Comparison of ENCODE assay signal across 12 cellular contexts in genomic region chr4:6563935-6564645, GRCh38. TPM values are rescaled to one million over a fixed set of nuclear protein-coding genes. Genes with fewer than 3 reads are reported as not detected.
DNase-seq lines count a peak whose midpoint lies in the region; ATAC-seq, FAIRE-seq and TF ChIP-seq lines count a peak whose summit lies in the region.
"Had no signal": no experiment of that assay in that cellular context is flagged by ENCODE, and none has a peak within 500 bp of the region (broad histone marks: within the 10 kb centered on the region; RNA-seq: fewer than 3 reads in every experiment).

No MANE protein-coding gene starts in this region.

- no peak for TF ChIP-seq CTCF in right atrium auricular region (IDR thresholded peaks at IDR 0.05)
- no peak for TF ChIP-seq CTCF in bronchial epithelial cell (IDR thresholded peaks at IDR 0.05; ENCODE audit: insufficient read depth, low read length, severe bottlenecking)
- no peak for TF ChIP-seq CTCF in keratinocyte (optimal IDR thresholded peaks at IDR 0.05 in 1 of 3, IDR thresholded peaks at IDR 0.05 in 1 of 3, conservative IDR thresholded peaks at IDR 0.05 in 1 of 3; ENCODE audit: extremely low read depth in 1 of 3, insufficient read depth in 2 of 3, low read length in 3 of 3)
- TF ChIP-seq CTCF in upper lobe of left lung (IDR thresholded peaks at IDR 0.05), result no peak

- no peak for FAIRE-seq in bronchial epithelial cell (lab: Jason Lieb, UNC)
- FAIRE-seq in keratinocyte (lab: Jason Lieb, UNC), result no peak

- no peaks in the 10 kb centered on the region for H3K9me1 ChIP-seq in keratinocyte (ENCODE audit: control insufficient read depth, extremely low read depth, insufficient read depth, low read length)

- no peak for TF ChIP-seq POLR2A in upper lobe of left lung (IDR thresholded peaks at IDR 0.05)

- peaks cover 0 to 6% of the 10 kb centered on the region in 2 donors for H3K27me3 ChIP-seq in right atrium auricular region
- H3K27me3 ChIP-seq in bronchial epithelial cell (ENCODE audit: control insufficient read depth, insufficient read depth, low read length), result peaks cover 4% of the 10 kb centered on the region
- H3K27me3 ChIP-seq in keratinocyte (ENCODE audit: control insufficient read depth, extremely low read depth, insufficient read depth, low read length), result peaks cover 47% of the 10 kb centered on the region
- H3K27me3 ChIP-seq in upper lobe of left lung, result peaks cover 0 to 33% (median 23%) of the 10 kb centered on the region in 4 donors
- H3K27me3 ChIP-seq: BLaER1 had no signal

- H2AFZ ChIP-seq in keratinocyte (ENCODE audit: control insufficient read depth, low read length), result no peak overlapping the region

- intact Hi-C loops in Right ventricle myocardium inferior (cut with DNase I), result no loop called here

- peak; percentile 56 for DNase-seq in Right ventricle myocardium inferior (ENCODE audit: missing footprints)
- no peak for DNase-seq in right atrium auricular region (ENCODE audit: low spot score)
- DNase-seq in bronchial epithelial cell (ENCODE audit: low read depth), result no peak
- DNase-seq in keratinocyte (ENCODE audit: low read depth, low spot score), result no peak
- peak in 1 of 2 donors; percentile 86 for DNase-seq in upper lobe of left lung
- no peak for DNase-seq in GOT3 (lab: John Stamatoyannopoulos, UW)
- no peak for DNase-seq in midbrain (lab: John Stamatoyannopoulos, UW)
- DNase-seq: activated naive CD8-positive, alpha-beta T cell treated with anti-CD3 and anti-CD28 coated beads, Interleukin-2, amount 50 U/mL, for 24 hours; GDM1; NCI-H2171 treated with DMSO at 0.1 percent for 48 hours had no signal

- H3K9ac ChIP-seq in keratinocyte (ENCODE audit: control insufficient read depth, extremely low read depth, insufficient read depth, low read length), result no peak overlapping the region
- H3K9ac ChIP-seq: BLaER1 had no signal

- peaks cover 0 to 16% of the 10 kb centered on the region in 2 donors for H3K4me1 ChIP-seq in right atrium auricular region
- peaks cover 28% of the 10 kb centered on the region for H3K4me1 ChIP-seq in keratinocyte (ENCODE audit: control insufficient read depth, extremely low read depth, insufficient read depth, low read length)
- H3K4me1 ChIP-seq in upper lobe of left lung, result peaks cover 13 to 19% (median 16%) of the 10 kb centered on the region in 4 donors

- H3K4me2 ChIP-seq in keratinocyte (ENCODE audit: control insufficient read depth, extremely low read depth, insufficient read depth, low read depth, low read length), result peak overlapping the region; percentile 29
- H3K4me2 ChIP-seq: BLaER1 had no signal

- no peaks in the 10 kb centered on the region for H4K20me1 ChIP-seq in keratinocyte (ENCODE audit: control insufficient read depth, extremely low read depth, insufficient read depth, low read length)
- H4K20me1 ChIP-seq: BLaER1 had no signal

- no peaks in the 10 kb centered on the region for H3K79me2 ChIP-seq in keratinocyte (ENCODE audit: control insufficient read depth, insufficient read depth, low read length)

- TF ChIP-seq EP300 in upper lobe of left lung (IDR thresholded peaks at IDR 0.05), result no peak

- dilution Hi-C loops in keratinocyte (cut with MboI; ENCODE audit: extremely low pct_ligation_motif_present, low sequenced_read_pairs), result no loop called here

- WGBS in upper lobe of left lung, 2 donors, result 10 to 18% methylated on average over 25 to 33 of the region's 66 CpGs

- no peaks in the 10 kb centered on the region for H3K36me3 ChIP-seq in right atrium auricular region
- H3K36me3 ChIP-seq in bronchial epithelial cell (ENCODE audit: control insufficient read depth, insufficient read depth, low read length), result no peaks in the 10 kb centered on the region
- no peaks in the 10 kb centered on the region for H3K36me3 ChIP-seq in keratinocyte (ENCODE audit: control insufficient read depth in 2 of 2, extremely low read depth in 1 of 2, insufficient read depth in 2 of 2, low read length in 2 of 2)
- H3K36me3 ChIP-seq in upper lobe of left lung, result no peaks in the 10 kb centered on the region
- H3K36me3 ChIP-seq: BLaER1 had no signal

- H3K4me3 ChIP-seq in right atrium auricular region (peak overlapping the region in 1 of 2 donors; percentile 42), bronchial epithelial cell (ENCODE audit: low read depth, low read length) (peak overlapping the region; percentile 41), keratinocyte (ENCODE audit: control insufficient read depth in 2 of 3, extremely low read depth in 1 of 3, insufficient read depth in 2 of 3, low read depth in 1 of 3, low read length in 3 of 3) (peak overlapping the region in 1 of 3 experiments; percentile 23), upper lobe of left lung (peak overlapping the region in 3 of 4 donors; percentile 29 to 37 (median 35))
- H3K4me3 ChIP-seq: BLaER1 had no signal

- H3K27ac ChIP-seq in right atrium auricular region, result no peak overlapping the region
- H3K27ac ChIP-seq in keratinocyte (ENCODE audit: control insufficient read depth, insufficient read depth, low read length), result no peak overlapping the region
- H3K27ac ChIP-seq in upper lobe of left lung, result no peak overlapping the region
- H3K27ac ChIP-seq: BLaER1 had no signal

- H3K9me3 ChIP-seq in right atrium auricular region, result no peaks in the 10 kb centered on the region
- H3K9me3 ChIP-seq in keratinocyte (ENCODE audit: control insufficient read depth, low read depth, low read length), result peaks cover 4% of the 10 kb centered on the region
- H3K9me3 ChIP-seq in upper lobe of left lung, result no peaks in the 10 kb centered on the region

- no peak for ATAC-seq in Right ventricle myocardium inferior
- no peak for ATAC-seq in upper lobe of left lung (ENCODE audit: low FRiP score in 2 of 2)
- ATAC-seq in GM18867 (IDR thresholded peaks at IDR 0.05; ENCODE audit: unreplicated experiment), result no peak
- ATAC-seq: activated naive CD8-positive, alpha-beta T cell treated with anti-CD3 and anti-CD28 coated beads, Interleukin-2, amount 50 U/mL, for 24 hours had no signal

RNA-seq across cellular contexts. Expression of gene MAN2B2, which starts 10.9 kb away (rescaled TPM):
- 17.8 TPM for total RNA-seq in Right ventricle myocardium inferior
- total RNA-seq in right atrium auricular region, result 10 to 100 TPM; 23.7 to 25.5 TPM
- 4.7 and 8.3 TPM in 2 replicates for total RNA-seq in bronchial epithelial cell
- 7.4 to 13.2 TPM (median 8.0 TPM) in 3 replicates for polyA plus RNA-seq in keratinocyte
- 7.1 TPM for polyA plus RNA-seq in keratinocyte (2011; ENCODE audit: low read depth)
- polyA plus RNA-seq in keratinocyte (2011; cell fraction: cytosol; rRNA removed), result 4.8 and 6.4 TPM in 2 replicates
- 29.7 and 29.9 TPM in 2 replicates for polyA plus RNA-seq in keratinocyte (2011; cell fraction: nucleus; rRNA removed)
- 8.4 and 14.1 TPM in 2 replicates for polyA plus RNA-seq in keratinocyte (2012; ENCODE audit: low replicate concordance)
- 13.0 to 33.8 TPM (median 13.2 TPM) in 3 replicates for polyA minus RNA-seq in keratinocyte
- 26.3 TPM for polyA minus RNA-seq in keratinocyte (2011; cell fraction: cytosol; rRNA and poly(A)+ RNA removed)
- polyA minus RNA-seq in keratinocyte (2011; cell fraction: nucleus; rRNA and poly(A)+ RNA removed), result 42.7 and 50.0 TPM in 2 replicates
- 10 to 100 TPM; 17.4 to 44.0 (median 35.4) TPM for total RNA-seq in upper lobe of left lung
